In the genomic region with DNA sequence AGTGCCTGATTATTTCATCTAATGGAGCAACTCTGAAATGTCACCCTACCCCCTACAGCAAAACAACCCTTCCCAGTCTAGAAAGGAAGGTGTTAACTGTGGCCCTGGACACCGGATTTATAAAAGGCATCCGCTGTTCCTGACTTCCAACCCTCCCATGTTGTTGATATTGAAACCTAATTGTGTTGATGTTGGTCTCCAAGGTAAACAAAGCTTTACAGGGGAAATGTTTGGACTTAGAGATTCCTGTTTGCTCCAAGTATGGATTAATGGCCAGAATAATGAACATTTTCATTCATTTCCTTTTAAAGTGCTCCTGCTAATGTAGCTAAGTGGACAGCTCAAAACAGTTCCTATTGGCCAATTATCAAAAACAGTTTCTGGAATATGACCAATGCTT, we compare ENCODE assay signal across 19 cellular contexts. TPM values are rescaled to one million over a fixed set of nuclear protein-coding genes. Genes with fewer than 3 reads are reported as not detected.
DNase-seq lines count a peak whose midpoint lies in the region; ATAC-seq and TF ChIP-seq lines count a peak whose summit lies in the region.
"Had no signal": no experiment of that assay in that cellular context is flagged by ENCODE, and none has a peak within 500 bp of the region (broad histone marks: within the 10 kb centered on the region; RNA-seq: fewer than 3 reads in every experiment).

No MANE protein-coding gene starts in this region.

- no peaks in the 10 kb centered on the region for H3K27me3 ChIP-seq in heart right ventricle
- H3K27me3 ChIP-seq in upper lobe of left lung, result no peaks in the 10 kb centered on the region
- H3K27me3 ChIP-seq in PC-9 (ENCODE audit: insufficient read depth, low read depth), result no peaks in the 10 kb centered on the region
- H3K27me3 ChIP-seq: BLaER1 treated with 17β-estradiol and CSF1 and Interleukin-3, amounts not matched to agents 10 nM and 100 nM had no signal

- peaks cover 0 to 7% (median 3%) of the 10 kb centered on the region in 11 donors for H3K9me3 ChIP-seq in heart right ventricle
- no peaks in the 10 kb centered on the region for H3K9me3 ChIP-seq in upper lobe of left lung
- H3K9me3 ChIP-seq in PC-9 (ENCODE audit: insufficient read depth, low read depth), result no peaks in the 10 kb centered on the region
- H3K9me3 ChIP-seq: mucosa of descending colon had no signal

- TF ChIP-seq CTCF in heart right ventricle (IDR thresholded peaks at IDR 0.05), result no peak
- no peak for TF ChIP-seq CTCF in neural crest cell (conservative IDR thresholded peaks at IDR 0.05)
- TF ChIP-seq CTCF in upper lobe of left lung (IDR thresholded peaks at IDR 0.05), result no peak
- TF ChIP-seq CTCF in PC-9 (conservative IDR thresholded peaks at IDR 0.05), result no peak

- H2AFZ ChIP-seq in PC-9, result no peak overlapping the region

- H3K27ac Mint-ChIP-seq in neural crest cell (ENCODE audit: unreplicated experiment), result peak overlapping the region; percentile 65
- H3K27ac Mint-ChIP-seq: activated naive CD8-positive, alpha-beta T cell treated with anti-CD3 and anti-CD28 coated beads for 36 hours had no signal

- H3K27ac ChIP-seq in heart right ventricle, result peak overlapping the region; percentile 32 to 86 (median 66)
- H3K27ac ChIP-seq in upper lobe of left lung, result peak overlapping the region; percentile 68 to 93 (median 75)
- H3K27ac ChIP-seq in PC-9, result no peak overlapping the region
- H3K27ac ChIP-seq: 22Rv1; BLaER1 treated with 17β-estradiol and CSF1 and Interleukin-3, amounts not matched to agents 10 nM and 100 nM had no signal

- DNase-seq in NCI-H2029 (lab: John Stamatoyannopoulos, UW) (peak; percentile 23), NCI-H2029 treated with DMSO at 0.1 percent for 48 hours (lab: John Stamatoyannopoulos, UW) (no peak), heart right ventricle (no peak), neural crest cell (ENCODE audit: low read depth, low spot score) (no peak), upper lobe of left lung (no peak), PC-9 (no peak), NOMO-1 treated with DMSO at 0.1 percent for 48 hours (lab: John Stamatoyannopoulos, UW; ENCODE audit: unreplicated experiment) (no peak)
- DNase-seq: activated naive CD8-positive, alpha-beta T cell treated with anti-CD3 and anti-CD28 coated beads for 36 hours; activated T-cell treated with anti-CD3 and anti-CD28 coated beads, Interleukin-2, amount 50 U/mL, for 48 hours; central memory CD4-positive, alpha-beta T cell; Karpas-422; mucosa of descending colon; NCI-H1436 treated with DMSO at 0.1 percent for 48 hours; NCI-H510A; OCI-M1; posterior cingulate gyrus had no signal

- H3K9me3 Mint-ChIP-seq in neural crest cell, result peaks cover 15% of the 10 kb centered on the region
- H3K9me3 Mint-ChIP-seq: activated naive CD8-positive, alpha-beta T cell treated with anti-CD3 and anti-CD28 coated beads for 36 hours had no signal

- H3K36me3 Mint-ChIP-seq in neural crest cell (ENCODE audit: low read depth), result peaks cover 26% of the 10 kb centered on the region
- H3K36me3 Mint-ChIP-seq: activated naive CD8-positive, alpha-beta T cell treated with anti-CD3 and anti-CD28 coated beads for 36 hours had no signal

- H3K4me3 ChIP-seq in heart right ventricle, result no peak overlapping the region
- no peak overlapping the region for H3K4me3 ChIP-seq in upper lobe of left lung
- H3K4me3 ChIP-seq in PC-9, result no peak overlapping the region
- H3K4me3 ChIP-seq: BLaER1 treated with 17β-estradiol and CSF1 and Interleukin-3, amounts not matched to agents 10 nM and 100 nM; mucosa of descending colon had no signal

- intact Hi-C loops in heart right ventricle (cut with DNase I) (loop anchor here in 5 of 10 donors (1.0 to 10.0 kb wide), 7 partner anchors 35 to 1165 kb away; no protein-coding TSS in a partner anchor), PC-9 (cut with micrococcal nuclease; ENCODE audit: unreplicated experiment) (no loop called here)

- no peaks in the 10 kb centered on the region for H3F3A ChIP-seq in PC-9 (ENCODE audit: insufficient read depth, low read depth)

- no peaks in the 10 kb centered on the region for H3K27me3 Mint-ChIP-seq in neural crest cell (ENCODE audit: low read depth)
- H3K27me3 Mint-ChIP-seq: activated naive CD8-positive, alpha-beta T cell treated with anti-CD3 and anti-CD28 coated beads for 36 hours had no signal

- H4K20me1 ChIP-seq in PC-9 (ENCODE audit: insufficient read depth), result no peaks in the 10 kb centered on the region
- H4K20me1 ChIP-seq: BLaER1 treated with 17β-estradiol and CSF1 and Interleukin-3, amounts not matched to agents 10 nM and 100 nM had no signal

- no peaks in the 10 kb centered on the region for H3K79me2 ChIP-seq in PC-9 (ENCODE audit: low read depth)

- TF ChIP-seq EP300 in upper lobe of left lung (IDR thresholded peaks at IDR 0.05), result peak in 1 of 4 donors; percentile 53

- H3K36me3 ChIP-seq in heart right ventricle, result no peaks in the 10 kb centered on the region
- H3K36me3 ChIP-seq in upper lobe of left lung, result no peaks in the 10 kb centered on the region
- H3K36me3 ChIP-seq in PC-9 (ENCODE audit: low read depth), result no peaks in the 10 kb centered on the region
- H3K36me3 ChIP-seq: BLaER1 treated with 17β-estradiol and CSF1 and Interleukin-3, amounts not matched to agents 10 nM and 100 nM had no signal

- CTCF ChIA-PET in PC-9 (lab: Charles Lee), result no interaction called here

- H3K4me3 Mint-ChIP-seq in neural crest cell, result no peak overlapping the region
- H3K4me3 Mint-ChIP-seq: activated naive CD8-positive, alpha-beta T cell treated with anti-CD3 and anti-CD28 coated beads for 36 hours had no signal

- H3K4me1 Mint-ChIP-seq in neural crest cell, result peaks cover 5% of the 10 kb centered on the region
- H3K4me1 Mint-ChIP-seq: activated naive CD8-positive, alpha-beta T cell treated with anti-CD3 and anti-CD28 coated beads for 36 hours had no signal

- H3K4me1 ChIP-seq in heart right ventricle (peaks cover 8 to 47% (median 30%) of the 10 kb centered on the region in 9 donors), upper lobe of left lung (peaks cover 12 to 27% (median 26%) of the 10 kb centered on the region in 4 donors), PC-9 (replicated peaks; ENCODE audit: insufficient read depth) (no peaks in the 10 kb centered on the region)
- H3K4me1 ChIP-seq: BLaER1 treated with 17β-estradiol and CSF1 and Interleukin-3, amounts not matched to agents 10 nM and 100 nM had no signal

- POLR2A ChIA-PET in PC-9 (lab: Charles Lee; ENCODE audit: unreplicated experiment), result no interaction called here

- no peak for TF ChIP-seq POLR2A in upper lobe of left lung (IDR thresholded peaks at IDR 0.05)

- H3K4me2 ChIP-seq in PC-9, result no peak overlapping the region
- H3K4me2 ChIP-seq: BLaER1 treated with 17β-estradiol and CSF1 and Interleukin-3, amounts not matched to agents 10 nM and 100 nM had no signal

- ATAC-seq in heart right ventricle (peak in 7 of 8 donors; percentile 21 to 69 (median 36)), upper lobe of left lung (ENCODE audit: low FRiP score in 2 of 2) (peak in 1 of 2 donors; percentile 13), GM18861 (IDR thresholded peaks at IDR 0.05; ENCODE audit: unreplicated experiment) (no peak)
- ATAC-seq: mucosa of descending colon had no signal

- WGBS in heart right ventricle, 2 donors, result 43 to 56% methylated on average over 2 of the region's 2 CpGs
- WGBS in upper lobe of left lung, 2 donors, result 40 to 42% methylated on average over 2 of the region's 2 CpGs

- no TSS peak for BruUV-seq in PC-9 (replicated peaks; lab: Mats Ljungman, UMichigan)

- H3K9me2 ChIP-seq in PC-9 (ENCODE audit: insufficient read depth), result no peaks in the 10 kb centered on the region

RNA-seq across cellular contexts. Expression of a gene that starts 19.4 kb away (rescaled TPM):
- 10 to 100 TPM; 28.2 to 75.7 (median 45.7) TPM for total RNA-seq in heart right ventricle
- 100 to 1,000 TPM in 1 of 2 donors, 10 to 100 TPM in 1; 18.6 to 459 TPM for polyA plus RNA-seq in heart right ventricle
- total RNA-seq in neural crest cell, result 28.4 and 29.0 TPM in 2 replicates
- total RNA-seq in upper lobe of left lung, result 100 to 1,000 TPM in 4 of 6 donors, 10 to 100 TPM in 2; 47.4 to 269 (median 118) TPM
- total RNA-seq in PC-9 (2021), result 10.0 and 10.3 TPM in 2 replicates
